ENCODE assay signal across 8 cellular contexts in genomic region chr9:5425006-5425628, GRCh38. TPM values are rescaled to one million over a fixed set of nuclear protein-coding genes. Genes with fewer than 3 reads are reported as not detected.
A peak's percentile ranks its signal among the peaks of the same experiment; 100 is the strongest.
DNase-seq lines count a peak whose midpoint lies in the region; ATAC-seq, FAIRE-seq and TF ChIP-seq lines count a peak whose summit lies in the region.

No MANE protein-coding gene starts in this region.

- peak; percentile 8 for DNase-seq in COR-L47 (lab: John Stamatoyannopoulos, UW)
- peak; percentile 42 for DNase-seq in HCEC 1CT
- no peak for DNase-seq in Peyer's patch
- peak; percentile 23 for DNase-seq in fibroblast of the aortic adventitia (ENCODE audit: low read depth)
- DNase-seq in sigmoid colon, result no peak
- DNase-seq in frontal cortex (ENCODE audit: low spot score in 2 of 2), result no peak

- H3K27me3 ChIP-seq in Peyer's patch (no peaks in the 10 kb centered on the region), sigmoid colon (no peaks in the 10 kb centered on the region)

- WGBS in sigmoid colon, 2 donors, result 70 to 92% methylated on average over 2 of the region's 2 CpGs

- TF ChIP-seq EP300 in sigmoid colon (IDR thresholded peaks at IDR 0.05), result no peak

- H3K9me3 ChIP-seq in Peyer's patch, result no peaks in the 10 kb centered on the region
- H3K9me3 ChIP-seq in sigmoid colon, result no peaks in the 10 kb centered on the region

- H3K4me1 ChIP-seq in Peyer's patch (no peaks in the 10 kb centered on the region), sigmoid colon (no peaks in the 10 kb centered on the region)

- intact Hi-C loops in sigmoid colon (cut with DNase I), result no loop called here

- no peak for ATAC-seq in HG03442 (IDR thresholded peaks at IDR 0.05; ENCODE audit: unreplicated experiment)
- ATAC-seq in GM19397 (IDR thresholded peaks at IDR 0.05; ENCODE audit: unreplicated experiment), result no peak

- H3K27ac ChIP-seq in Peyer's patch, result no peak overlapping the region
- H3K27ac ChIP-seq in sigmoid colon, result no peak overlapping the region

- TF ChIP-seq POLR2A in Peyer's patch (IDR thresholded peaks at IDR 0.05), result no peak
- no peak for TF ChIP-seq POLR2A in sigmoid colon (IDR thresholded peaks at IDR 0.05)

- peaks cover 0 to 6% (median 0%) of the 10 kb centered on the region in 3 donors for H3K36me3 ChIP-seq in Peyer's patch
- peaks cover 0 to 8% (median 0%) of the 10 kb centered on the region in 4 donors for H3K36me3 ChIP-seq in sigmoid colon

- TF ChIP-seq CTCF in Peyer's patch (IDR thresholded peaks at IDR 0.05) (peak in 5 of 6 experiments; percentile 39 to 60 (median 49)), fibroblast of the aortic adventitia (IDR thresholded peaks at IDR 0.05; ENCODE audit: insufficient read depth, low read length) (peak; percentile 33), sigmoid colon (IDR thresholded peaks at IDR 0.05) (peak in 2 of 4 experiments; percentile 17 to 18)

- no peak overlapping the region for H3K4me3 ChIP-seq in Peyer's patch
- H3K4me3 ChIP-seq in fibroblast of the aortic adventitia (ENCODE audit: low read depth, low read length), result no peak overlapping the region
- H3K4me3 ChIP-seq in sigmoid colon, result no peak overlapping the region

- no peak for FAIRE-seq in frontal cortex (lab: Jason Lieb, UNC)

RNA-seq across cellular contexts. Expression of gene PLGRKT, which starts 12.6 kb away (rescaled TPM):
- total RNA-seq in Peyer's patch, result 10 to 100 TPM in 3 of 4 donors, 1 to 10 TPM in 1; 8.3 to 43.6 (median 33.2) TPM
- 6.5 and 25.8 TPM in 2 replicates for total RNA-seq in fibroblast of the aortic adventitia (ENCODE audit: low replicate concordance)
- total RNA-seq in sigmoid colon, result 10 to 100 TPM; 14.1 to 25.0 (median 19.7) TPM
- polyA plus RNA-seq in sigmoid colon, result 10 to 100 TPM; 47.6 to 94.6 (median 81.7) TPM
- 23.2 TPM for total RNA-seq in frontal cortex

RNA-seq across cellular contexts. Expression of gene CD274, which starts 25.2 kb away (rescaled TPM):
- total RNA-seq in Peyer's patch (1 to 10 TPM; 1.7 to 6.2 (median 3.4) TPM), fibroblast of the aortic adventitia (ENCODE audit: low replicate concordance) (0.33 and 1.1 TPM in 2 replicates), sigmoid colon (1 to 10 TPM in 3 of 4 donors, under 1 TPM in 1; 0.68 to 8.9 (median 1.3) TPM), frontal cortex (under 0.01 TPM)
- polyA plus RNA-seq in sigmoid colon, result 1 to 10 TPM; 1.4 to 4.3 (median 4.2) TPM

Comparison
In these comparisons a context has a peak if more than half of its experiments do, and no peak if none do; other contexts are left out.
1. DNase-seq: peak in COR-L47 (single experiment), HCEC 1CT (single experiment) and fibroblast of the aortic adventitia (single experiment); none in Peyer's patch (0 of 3), sigmoid colon (single experiment) and frontal cortex (0 of 2).